34 cellular contexts compared by ENCODE assay signal in the genomic region with DNA sequence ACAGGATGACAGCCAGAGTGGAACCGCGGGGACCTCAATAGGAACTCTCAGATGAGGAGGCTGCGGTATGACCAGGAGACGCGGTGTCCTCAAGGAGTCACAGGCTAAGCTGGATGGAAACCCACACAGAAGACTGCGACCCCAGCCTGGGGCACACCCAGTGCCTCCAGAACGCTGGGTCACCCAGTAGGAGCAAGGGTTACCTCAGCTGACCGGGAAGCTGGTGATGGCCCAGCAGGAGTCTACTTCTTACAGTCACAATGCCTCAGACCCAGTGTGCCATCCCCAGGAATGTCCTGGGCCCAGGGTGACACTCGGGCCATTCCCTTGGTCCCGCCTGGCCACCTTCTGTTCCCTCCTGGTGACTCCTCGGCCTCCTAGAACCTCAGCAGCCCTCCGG. TPM values are rescaled to one million over a fixed set of nuclear protein-coding genes. Genes with fewer than 3 reads are reported as not detected.
"Had no signal": no experiment of that assay in that cellular context is flagged by ENCODE, and none has a peak within 500 bp of the region (broad histone marks: within the 10 kb centered on the region; RNA-seq: fewer than 3 reads in every experiment).

No MANE protein-coding gene starts in this region.

- H3K4me1 ChIP-seq: neural progenitor cell, parathyroid adenoma, psoas muscle, right lobe of liver, sigmoid colon, suprapubic skin, testis, tibial artery, transverse colon, vagina had no signal

- H3K4me3 Mint-ChIP-seq: naive thymus-derived CD4-positive, alpha-beta T cell; natural killer cell; nephron; neural progenitor cell; stimulated activated effector memory CD8-positive, alpha-beta T cell treated with anti-CD3 and anti-CD28 coated beads, Interleukin-12 subunit alpha, Interleukin-12 subunit beta, amount 100 ng/mL, for 72 hours; stimulated activated naive CD8-positive, alpha-beta T cell treated with anti-CD3 and anti-CD28 coated beads, Interleukin-15, amount 100 ng/mL, for 72 hours; type B pancreatic cell had no signal

- DNase-seq: naive thymus-derived CD4-positive, alpha-beta T cell; natural killer cell; occipital lobe; ovary; posterior cingulate gyrus; psoas muscle; right cardiac atrium; right lobe of liver; sigmoid colon; small intestine; stimulated activated CD4-positive, alpha-beta T cell treated with anti-CD3 and anti-CD28 coated beads, Interleukin-15, amount 100 ng/mL, for 24 hours; stimulated activated CD4-positive, alpha-beta T cell treated with anti-CD3 and anti-CD28 coated beads, Interleukin-2, amount 100 ng/mL, for 24 hours; stimulated activated CD4-positive, alpha-beta T cell treated with anti-CD3 and anti-CD28 coated beads, Interleukin-2, amount 100 ng/mL, for 48 hours; stimulated activated CD4-positive, alpha-beta T cell treated with anti-CD3 and anti-CD28 coated beads, Interleukin-4, amount 100 ng/mL, for 24 hours; stimulated activated naive CD4-positive, alpha-beta T cell; stimulated activated naive CD8-positive, alpha-beta T cell treated with anti-CD3 and anti-CD28 coated beads, Interleukin-15, amount 100 ng/mL, for 72 hours; stimulated activated naive CD8-positive, alpha-beta T cell treated with anti-CD3 and anti-CD28 coated beads, Interleukin-15, Interleukin-2, amounts not matched to agents 100 U/mL and 50 U/mL, for 24 hours; substantia nigra; testis; tibial artery; transverse colon had no signal

- H3K9me3 Mint-ChIP-seq: natural killer cell; nephron; stimulated activated effector memory CD8-positive, alpha-beta T cell treated with anti-CD3 and anti-CD28 coated beads, Interleukin-12 subunit alpha, Interleukin-12 subunit beta, amount 100 ng/mL, for 72 hours; stimulated activated naive CD8-positive, alpha-beta T cell treated with anti-CD3 and anti-CD28 coated beads, Interleukin-15, amount 100 ng/mL, for 72 hours; type B pancreatic cell had no signal

- H3K4me3 ChIP-seq: neural progenitor cell, ovary, psoas muscle, right lobe of liver, sigmoid colon, suprapubic skin, testis, tibial artery, transverse colon, vagina had no signal

- H3K36me3 ChIP-seq: neural progenitor cell, ovary, right lobe of liver, sigmoid colon, suprapubic skin, tibial artery, transverse colon, vagina had no signal

- H3K9ac ChIP-seq: neural progenitor cell, parathyroid adenoma had no signal

- H3K4me1 Mint-ChIP-seq: naive thymus-derived CD4-positive, alpha-beta T cell; natural killer cell; nephron; stimulated activated effector memory CD8-positive, alpha-beta T cell treated with anti-CD3 and anti-CD28 coated beads, Interleukin-12 subunit alpha, Interleukin-12 subunit beta, amount 100 ng/mL, for 72 hours; stimulated activated naive CD8-positive, alpha-beta T cell treated with anti-CD3 and anti-CD28 coated beads, Interleukin-15, amount 100 ng/mL, for 72 hours had no signal

- ATAC-seq: naive thymus-derived CD4-positive, alpha-beta T cell; natural killer cell; psoas muscle; right cardiac atrium; right lobe of liver; stimulated activated effector memory CD8-positive, alpha-beta T cell treated with anti-CD3 and anti-CD28 coated beads, Interleukin-12 subunit alpha, Interleukin-12 subunit beta, amount 100 ng/mL, for 72 hours; stimulated activated naive CD8-positive, alpha-beta T cell treated with anti-CD3 and anti-CD28 coated beads, Interleukin-15, amount 100 ng/mL, for 72 hours; stimulated activated naive CD8-positive, alpha-beta T cell treated with anti-CD3 and anti-CD28 coated beads, Interleukin-15, Interleukin-2, amounts not matched to agents 100 U/mL and 50 U/mL, for 24 hours had no signal

- H3K27ac ChIP-seq: neural progenitor cell, ovary, parathyroid adenoma, psoas muscle, right lobe of liver, sigmoid colon, suprapubic skin, testis, tibial artery, transverse colon, vagina had no signal

- H3K36me3 Mint-ChIP-seq: naive thymus-derived CD4-positive, alpha-beta T cell; natural killer cell; stimulated activated effector memory CD8-positive, alpha-beta T cell treated with anti-CD3 and anti-CD28 coated beads, Interleukin-12 subunit alpha, Interleukin-12 subunit beta, amount 100 ng/mL, for 72 hours; type B pancreatic cell had no signal

- H3K27ac Mint-ChIP-seq: naive thymus-derived CD4-positive, alpha-beta T cell; natural killer cell; nephron; neural progenitor cell; progenitor cell of endocrine pancreas; stimulated activated effector memory CD8-positive, alpha-beta T cell treated with anti-CD3 and anti-CD28 coated beads, Interleukin-12 subunit alpha, Interleukin-12 subunit beta, amount 100 ng/mL, for 72 hours; stimulated activated naive CD8-positive, alpha-beta T cell treated with anti-CD3 and anti-CD28 coated beads, Interleukin-15, amount 100 ng/mL, for 72 hours; type B pancreatic cell had no signal

- H3K27me3 ChIP-seq: ovary, testis, vagina had no signal

- H3K9me3 ChIP-seq: ovary, psoas muscle, right lobe of liver, sigmoid colon, suprapubic skin, testis, tibial artery, transverse colon, vagina had no signal

- FAIRE-seq: small intestine, urothelium cell line had no signal

RNA-seq across cellular contexts. Expression of gene CNPY1, which starts 29.9 kb away (rescaled TPM):
- total RNA-seq: naive thymus-derived CD4-positive, alpha-beta T cell; natural killer cell; osteoblast; ovary; progenitor cell of endocrine pancreas; psoas muscle; renal cortical epithelial cell; right cardiac atrium; sigmoid colon; suprapubic skin; transverse colon; ureter; vagina had no signal
- polyA plus RNA-seq: naive thymus-derived CD4-positive, alpha-beta T cell; psoas muscle; right cardiac atrium; sigmoid colon; small intestine had no signal

RNA-seq across cellular contexts. Expression of gene EN2, which starts 58.5 kb away (rescaled TPM):
- total RNA-seq: naive thymus-derived CD4-positive, alpha-beta T cell; natural killer cell; occipital lobe; progenitor cell of endocrine pancreas; right lobe of liver; transverse colon; ureter had no signal
- polyA plus RNA-seq: naive thymus-derived CD4-positive, alpha-beta T cell; neural cell; sigmoid colon; small intestine had no signal
